ENCODE assay signal across 5 cellular contexts in genomic region chr5:142339781-142340180, GRCh38.
"Had no signal": no experiment of that assay in that cellular context is flagged by ENCODE, and none has a peak within 500 bp of the region (broad histone marks: within the 10 kb centered on the region; RNA-seq: fewer than 3 reads in every experiment).

No MANE protein-coding gene starts in this region.

- DNase-seq: H9, HCEC 1CT, IMR-90 had no signal

- ATAC-seq: GM23338 had no signal

- H3K4me3 ChIP-seq: GM23338, K562 had no signal
